Comparison of ENCODE assay signal across 1 cellular context in the genomic region with DNA sequence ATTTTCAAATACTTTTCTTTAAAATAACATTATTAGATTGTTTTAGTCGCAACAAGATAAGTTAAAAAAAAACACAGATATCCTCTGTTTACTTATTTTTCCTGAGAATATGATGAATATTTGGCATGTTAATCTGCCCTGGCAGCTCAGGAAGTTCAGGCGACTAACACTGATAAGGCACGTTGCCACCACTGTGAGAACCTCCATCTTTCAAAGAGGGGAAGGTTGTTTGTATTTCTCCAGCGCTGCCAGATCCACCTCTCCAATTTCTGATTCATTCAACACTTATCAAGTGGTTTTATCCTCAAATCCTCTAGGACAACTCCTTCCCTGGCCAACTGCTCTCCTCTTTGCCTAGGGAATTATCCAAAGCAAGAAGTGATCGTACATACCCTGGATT.
TF ChIP-seq lines count a peak whose summit lies in the region.

No MANE protein-coding gene starts in this region.

TF ChIP-seq in HepG2, 621 proteins besides CTCF, POLR2A, EP300 and RAD21:
- TF ChIP-seq, protein P1, sequence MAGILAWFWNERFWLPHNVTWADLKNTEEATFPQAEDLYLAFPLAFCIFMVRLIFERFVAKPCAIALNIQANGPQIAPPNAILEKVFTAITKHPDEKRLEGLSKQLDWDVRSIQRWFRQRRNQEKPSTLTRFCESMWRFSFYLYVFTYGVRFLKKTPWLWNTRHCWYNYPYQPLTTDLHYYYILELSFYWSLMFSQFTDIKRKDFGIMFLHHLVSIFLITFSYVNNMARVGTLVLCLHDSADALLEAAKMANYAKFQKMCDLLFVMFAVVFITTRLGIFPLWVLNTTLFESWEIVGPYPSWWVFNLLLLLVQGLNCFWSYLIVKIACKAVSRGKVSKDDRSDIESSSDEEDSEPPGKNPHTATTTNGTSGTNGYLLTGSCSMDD (CRISPR knock-in tag; IDR thresholded peaks at IDR 0.05), result no peak
- TF ChIP-seq, protein P2, sequence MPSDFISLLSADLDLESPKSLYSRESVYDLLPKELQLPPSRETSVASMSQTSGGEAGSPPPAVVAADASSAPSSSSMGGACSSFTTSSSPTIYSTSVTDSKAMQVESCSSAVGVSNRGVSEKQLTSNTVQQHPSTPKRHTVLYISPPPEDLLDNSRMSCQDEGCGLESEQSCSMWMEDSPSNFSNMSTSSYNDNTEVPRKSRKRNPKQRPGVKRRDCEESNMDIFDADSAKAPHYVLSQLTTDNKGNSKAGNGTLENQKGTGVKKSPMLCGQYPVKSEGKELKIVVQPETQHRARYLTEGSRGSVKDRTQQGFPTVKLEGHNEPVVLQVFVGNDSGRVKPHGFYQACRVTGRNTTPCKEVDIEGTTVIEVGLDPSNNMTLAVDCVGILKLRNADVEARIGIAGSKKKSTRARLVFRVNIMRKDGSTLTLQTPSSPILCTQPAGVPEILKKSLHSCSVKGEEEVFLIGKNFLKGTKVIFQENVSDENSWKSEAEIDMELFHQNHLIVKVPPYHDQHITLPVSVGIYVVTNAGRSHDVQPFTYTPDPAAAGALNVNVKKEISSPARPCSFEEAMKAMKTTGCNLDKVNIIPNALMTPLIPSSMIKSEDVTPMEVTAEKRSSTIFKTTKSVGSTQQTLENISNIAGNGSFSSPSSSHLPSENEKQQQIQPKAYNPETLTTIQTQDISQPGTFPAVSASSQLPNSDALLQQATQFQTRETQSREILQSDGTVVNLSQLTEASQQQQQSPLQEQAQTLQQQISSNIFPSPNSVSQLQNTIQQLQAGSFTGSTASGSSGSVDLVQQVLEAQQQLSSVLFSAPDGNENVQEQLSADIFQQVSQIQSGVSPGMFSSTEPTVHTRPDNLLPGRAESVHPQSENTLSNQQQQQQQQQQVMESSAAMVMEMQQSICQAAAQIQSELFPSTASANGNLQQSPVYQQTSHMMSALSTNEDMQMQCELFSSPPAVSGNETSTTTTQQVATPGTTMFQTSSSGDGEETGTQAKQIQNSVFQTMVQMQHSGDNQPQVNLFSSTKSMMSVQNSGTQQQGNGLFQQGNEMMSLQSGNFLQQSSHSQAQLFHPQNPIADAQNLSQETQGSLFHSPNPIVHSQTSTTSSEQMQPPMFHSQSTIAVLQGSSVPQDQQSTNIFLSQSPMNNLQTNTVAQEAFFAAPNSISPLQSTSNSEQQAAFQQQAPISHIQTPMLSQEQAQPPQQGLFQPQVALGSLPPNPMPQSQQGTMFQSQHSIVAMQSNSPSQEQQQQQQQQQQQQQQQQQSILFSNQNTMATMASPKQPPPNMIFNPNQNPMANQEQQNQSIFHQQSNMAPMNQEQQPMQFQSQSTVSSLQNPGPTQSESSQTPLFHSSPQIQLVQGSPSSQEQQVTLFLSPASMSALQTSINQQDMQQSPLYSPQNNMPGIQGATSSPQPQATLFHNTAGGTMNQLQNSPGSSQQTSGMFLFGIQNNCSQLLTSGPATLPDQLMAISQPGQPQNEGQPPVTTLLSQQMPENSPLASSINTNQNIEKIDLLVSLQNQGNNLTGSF (CRISPR knock-in tag; IDR thresholded peaks at IDR 0.05), result no peak
- TF ChIP-seq ETV5 (CRISPR knock-in tag; IDR thresholded peaks at IDR 0.05; ENCODE audit: borderline replicate concordance) (no peak), ZMYM2 (CRISPR knock-in tag; IDR thresholded peaks at IDR 0.05) (no peak), RFX5 (IDR thresholded peaks at IDR 0.05; ENCODE audit: low read depth, low read length) (no peak), IRX3 (CRISPR knock-in tag; IDR thresholded peaks at IDR 0.05; ENCODE audit: borderline replicate concordance, low read depth) (no peak), HOXD1 (CRISPR knock-in tag; IDR thresholded peaks at IDR 0.05) (no peak), RFX3 (CRISPR knock-in tag; IDR thresholded peaks at IDR 0.05) (no peak), ZNF33A (CRISPR knock-in tag; IDR thresholded peaks at IDR 0.05; ENCODE audit: borderline replicate concordance) (no peak), ZNF225 (CRISPR knock-in tag; IDR thresholded peaks at IDR 0.05) (no peak), TCF7 (IDR thresholded peaks at IDR 0.05; ENCODE audit: low read depth) (no peak)
- TF ChIP-seq, protein P3, sequence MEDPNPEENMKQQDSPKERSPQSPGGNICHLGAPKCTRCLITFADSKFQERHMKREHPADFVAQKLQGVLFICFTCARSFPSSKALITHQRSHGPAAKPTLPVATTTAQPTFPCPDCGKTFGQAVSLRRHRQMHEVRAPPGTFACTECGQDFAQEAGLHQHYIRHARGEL (CRISPR knock-in tag; IDR thresholded peaks at IDR 0.05), result no peak
- TF ChIP-seq, protein P4, sequence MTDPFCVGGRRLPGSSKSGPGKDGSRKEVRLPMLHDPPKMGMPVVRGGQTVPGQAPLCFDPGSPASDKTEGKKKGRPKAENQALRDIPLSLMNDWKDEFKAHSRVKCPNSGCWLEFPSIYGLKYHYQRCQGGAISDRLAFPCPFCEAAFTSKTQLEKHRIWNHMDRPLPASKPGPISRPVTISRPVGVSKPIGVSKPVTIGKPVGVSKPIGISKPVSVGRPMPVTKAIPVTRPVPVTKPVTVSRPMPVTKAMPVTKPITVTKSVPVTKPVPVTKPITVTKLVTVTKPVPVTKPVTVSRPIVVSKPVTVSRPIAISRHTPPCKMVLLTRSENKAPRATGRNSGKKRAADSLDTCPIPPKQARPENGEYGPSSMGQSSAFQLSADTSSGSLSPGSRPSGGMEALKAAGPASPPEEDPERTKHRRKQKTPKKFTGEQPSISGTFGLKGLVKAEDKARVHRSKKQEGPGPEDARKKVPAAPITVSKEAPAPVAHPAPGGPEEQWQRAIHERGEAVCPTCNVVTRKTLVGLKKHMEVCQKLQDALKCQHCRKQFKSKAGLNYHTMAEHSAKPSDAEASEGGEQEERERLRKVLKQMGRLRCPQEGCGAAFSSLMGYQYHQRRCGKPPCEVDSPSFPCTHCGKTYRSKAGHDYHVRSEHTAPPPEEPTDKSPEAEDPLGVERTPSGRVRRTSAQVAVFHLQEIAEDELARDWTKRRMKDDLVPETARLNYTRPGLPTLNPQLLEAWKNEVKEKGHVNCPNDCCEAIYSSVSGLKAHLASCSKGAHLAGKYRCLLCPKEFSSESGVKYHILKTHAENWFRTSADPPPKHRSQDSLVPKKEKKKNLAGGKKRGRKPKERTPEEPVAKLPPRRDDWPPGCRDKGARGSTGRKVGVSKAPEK (CRISPR knock-in tag; IDR thresholded peaks at IDR 0.05; ENCODE audit: borderline replicate concordance), result no peak
- TF ChIP-seq, protein P5, sequence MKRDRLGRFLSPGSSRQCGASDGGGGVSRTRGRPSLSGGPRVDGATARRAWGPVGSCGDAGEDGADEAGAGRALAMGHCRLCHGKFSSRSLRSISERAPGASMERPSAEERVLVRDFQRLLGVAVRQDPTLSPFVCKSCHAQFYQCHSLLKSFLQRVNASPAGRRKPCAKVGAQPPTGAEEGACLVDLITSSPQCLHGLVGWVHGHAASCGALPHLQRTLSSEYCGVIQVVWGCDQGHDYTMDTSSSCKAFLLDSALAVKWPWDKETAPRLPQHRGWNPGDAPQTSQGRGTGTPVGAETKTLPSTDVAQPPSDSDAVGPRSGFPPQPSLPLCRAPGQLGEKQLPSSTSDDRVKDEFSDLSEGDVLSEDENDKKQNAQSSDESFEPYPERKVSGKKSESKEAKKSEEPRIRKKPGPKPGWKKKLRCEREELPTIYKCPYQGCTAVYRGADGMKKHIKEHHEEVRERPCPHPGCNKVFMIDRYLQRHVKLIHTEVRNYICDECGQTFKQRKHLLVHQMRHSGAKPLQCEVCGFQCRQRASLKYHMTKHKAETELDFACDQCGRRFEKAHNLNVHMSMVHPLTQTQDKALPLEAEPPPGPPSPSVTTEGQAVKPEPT (CRISPR knock-in tag; IDR thresholded peaks at IDR 0.05; ENCODE audit: low read depth), result no peak
